11 cellular contexts compared by ENCODE assay signal in genomic region chr11:94650756-94651155, GRCh38.
DNase-seq lines count a peak whose midpoint lies in the region; ATAC-seq and TF ChIP-seq lines count a peak whose summit lies in the region.
"Had no signal": no experiment of that assay in that cellular context is flagged by ENCODE, and none has a peak within 500 bp of the region (broad histone marks: within the 10 kb centered on the region; RNA-seq: fewer than 3 reads in every experiment).

No MANE protein-coding gene starts in this region.

- peak overlapping the region; percentile 80 for H3K4me2 ChIP-seq in GM23338
- H3K4me2 ChIP-seq in smooth muscle cell: peak overlapping the region; percentile 7

- DNase-seq in GM23338 (ENCODE audit: low spot score) (no peak), brain pericyte (ENCODE audit: low read depth, low spot score) (peak; percentile 21), smooth muscle cell (lab: John Stamatoyannopoulos, UW; ENCODE audit: unreplicated experiment) (no peak), NCI-H82 treated with DMSO at 0.1 percent for 48 hours (lab: John Stamatoyannopoulos, UW; ENCODE audit: unreplicated experiment) (no peak), KG1 (lab: John Stamatoyannopoulos, UW) (no peak)
- no peak for DNase-seq in CD8-positive, alpha-beta T cell
- DNase-seq: cortex of kidney, mammary epithelial cell had no signal

- ATAC-seq in GM23338 (peak; percentile 9; the same call in 2 of the 3 replicates), GM21529 (IDR thresholded peaks at IDR 0.05; ENCODE audit: unreplicated experiment) (no peak)
- ATAC-seq in CD8-positive, alpha-beta T cell: no peak

- H2AFZ ChIP-seq in GM23338 (no peak overlapping the region), smooth muscle cell (ENCODE audit: low read depth) (peak overlapping the region; percentile 46)

- H3K4me3 ChIP-seq in GM23338 (peak overlapping the region; percentile 83), iPS-18c (ENCODE audit: insufficient read depth, low read depth, low read length) (peak overlapping the region; percentile 36; the same call in 1 of the 2 replicates), smooth muscle cell (no peak overlapping the region)
- no peak overlapping the region for H3K4me3 ChIP-seq in CD8-positive, alpha-beta T cell (ENCODE audit: low read depth, low read length)
- H3K4me3 ChIP-seq: SK-N-MC had no signal

- peaks cover 12% of the 10 kb centered on the region; the same call in 1 of the 2 replicates for H3K36me3 ChIP-seq in GM23338 (ENCODE audit: insufficient read depth)
- H3K36me3 ChIP-seq in smooth muscle cell (ENCODE audit: low read depth): no peaks in the 10 kb centered on the region
- H3K36me3 ChIP-seq in CD8-positive, alpha-beta T cell (ENCODE audit: insufficient read depth, low read length): no peaks in the 10 kb centered on the region

- H3K9me2 ChIP-seq in GM23338 (ENCODE audit: insufficient read depth): no peaks in the 10 kb centered on the region

- H3K4me1 ChIP-seq in GM23338 (ENCODE audit: insufficient read depth) (peaks cover 44% of the 10 kb centered on the region), smooth muscle cell (ENCODE audit: low read depth) (peaks cover 19% of the 10 kb centered on the region)
- H3K4me1 ChIP-seq in CD8-positive, alpha-beta T cell (ENCODE audit: insufficient read depth, low read length): no peaks in the 10 kb centered on the region

- H3K79me2 ChIP-seq in GM23338 (replicated peaks; ENCODE audit: insufficient read depth): peaks cover 50% of the 10 kb centered on the region
- no peaks in the 10 kb centered on the region for H3K79me2 ChIP-seq in smooth muscle cell (ENCODE audit: low read depth)

- H3K27ac ChIP-seq in GM23338 (ENCODE audit: low read depth) (peak overlapping the region; percentile 93), smooth muscle cell (ENCODE audit: low read depth) (peak overlapping the region; percentile 32)
- H3K27ac ChIP-seq in CD8-positive, alpha-beta T cell (ENCODE audit: low read depth, low read length): no peak overlapping the region
- H3K27ac ChIP-seq: SK-N-MC had no signal

- H3K36me3 Mint-ChIP-seq in GM23338 (ENCODE audit: low read depth): peaks cover 52% of the 10 kb centered on the region
- no peaks in the 10 kb centered on the region for H3K36me3 Mint-ChIP-seq in CD8-positive, alpha-beta T cell

- TF ChIP-seq CTCF in GM23338 (conservative IDR thresholded peaks at IDR 0.05; ENCODE audit: low read depth in 2 of 2) (no peak), smooth muscle cell (IDR thresholded peaks at IDR 0.05; ENCODE audit: borderline replicate concordance, insufficient read depth, poor library complexity, severe bottlenecking) (no peak)
- TF ChIP-seq CTCF in CD8-positive, alpha-beta T cell (IDR thresholded peaks at IDR 0.05): no peak

- H3K27me3 ChIP-seq in GM23338 (ENCODE audit: insufficient read depth): no peaks in the 10 kb centered on the region
- H3K27me3 ChIP-seq in smooth muscle cell (ENCODE audit: low read depth): no peaks in the 10 kb centered on the region
- H3K27me3 ChIP-seq in CD8-positive, alpha-beta T cell (ENCODE audit: insufficient read depth, low read length): no peaks in the 10 kb centered on the region

- H3K9ac ChIP-seq in smooth muscle cell (ENCODE audit: low read depth): no peak overlapping the region

- intact Hi-C loops in CD8-positive, alpha-beta T cell (cut with DNase I, micrococcal nuclease): no loop called here

- peaks cover 75% of the 10 kb centered on the region for H3K4me1 Mint-ChIP-seq in GM23338
- H3K4me1 Mint-ChIP-seq in CD8-positive, alpha-beta T cell (ENCODE audit: low read depth): no peaks in the 10 kb centered on the region

- WGBS in smooth muscle cell (ENCODE audit: low lambda C conversion rate): 25% methylated on average over 7 of the region's 7 CpGs

- H3F3A ChIP-seq in GM23338 (replicated peaks; ENCODE audit: low read depth): peaks cover 14% of the 10 kb centered on the region; the same call in 1 of the 2 replicates
- peaks cover 9% of the 10 kb centered on the region for H3F3A ChIP-seq in smooth muscle cell (ENCODE audit: low read depth)

- H4K20me1 ChIP-seq in GM23338 (replicated peaks; ENCODE audit: insufficient read depth): no peaks in the 10 kb centered on the region
- no peaks in the 10 kb centered on the region for H4K20me1 ChIP-seq in smooth muscle cell (ENCODE audit: low read depth)

- peaks cover 14% of the 10 kb centered on the region for H3K27me3 Mint-ChIP-seq in GM23338 (ENCODE audit: insufficient read depth, low read depth, poor library complexity)
- H3K27me3 Mint-ChIP-seq in CD8-positive, alpha-beta T cell (ENCODE audit: low read depth): peaks cover 1% of the 10 kb centered on the region

- CTCF ChIA-PET in CD8-positive, alpha-beta T cell (lab: Charles Lee): no interaction called here

- H3K4me3 Mint-ChIP-seq in GM23338: peak overlapping the region; percentile 79
- H3K4me3 Mint-ChIP-seq in CD8-positive, alpha-beta T cell: no peak overlapping the region

- POLR2A ChIA-PET in CD8-positive, alpha-beta T cell (lab: Charles Lee): no interaction called here

- peaks cover 5% of the 10 kb centered on the region; the same call in 2 of the 3 replicates for H3K9me3 Mint-ChIP-seq in GM23338
- no peaks in the 10 kb centered on the region for H3K9me3 Mint-ChIP-seq in CD8-positive, alpha-beta T cell

- H3K27ac Mint-ChIP-seq in GM23338: peak overlapping the region; percentile 96
- H3K27ac Mint-ChIP-seq in CD8-positive, alpha-beta T cell: no peak overlapping the region

- H3K9me3 ChIP-seq in iPS-18c (ENCODE audit: control insufficient read depth, insufficient read depth, low read length) (no peaks in the 10 kb centered on the region), smooth muscle cell (replicated peaks; ENCODE audit: low read depth) (no peaks in the 10 kb centered on the region)
- no peaks in the 10 kb centered on the region for H3K9me3 ChIP-seq in CD8-positive, alpha-beta T cell (ENCODE audit: low read length)

TF ChIP-seq in GM23338, 12 proteins besides CTCF, POLR2A, EP300 and RAD21:
- peak; percentile 10 for TF ChIP-seq POLR2AphosphoS5 (IDR thresholded peaks at IDR 0.05; ENCODE audit: low read depth)
- TF ChIP-seq EZH2 (IDR thresholded peaks at IDR 0.05; ENCODE audit: low read depth, unreplicated experiment): no peak

Comparison
In these comparisons a context has a peak if more than half of its experiments do, and no peak if none do; other contexts are left out.
1. H3K4me3 ChIP-seq: peak in GM23338 (single experiment) and iPS-18c (single experiment); none in smooth muscle cell (single experiment) and CD8-positive, alpha-beta T cell (single experiment).